16 cellular contexts compared by ENCODE assay signal in genomic region chr2:190997516-190998113, GRCh38. TPM values are rescaled to one million over a fixed set of nuclear protein-coding genes. Genes with fewer than 3 reads are reported as not detected.
A peak's percentile ranks its signal among the peaks of the same experiment; 100 is the strongest.
DNase-seq lines count a peak whose midpoint lies in the region; ATAC-seq and TF ChIP-seq lines count a peak whose summit lies in the region.
"Had no signal": no experiment of that assay in that cellular context is flagged by ENCODE, and none has a peak within 500 bp of the region (broad histone marks: within the 10 kb centered on the region; RNA-seq: fewer than 3 reads in every experiment).

No MANE protein-coding gene starts in this region.

- H3K36me3 ChIP-seq in naive thymus-derived CD4-positive, alpha-beta T cell (ENCODE audit: control insufficient read depth in 2 of 3, insufficient read depth in 3 of 3, low read length in 3 of 3): peaks cover 64 to 98% (median 70%) of the 10 kb centered on the region in 3 experiments

- ATAC-seq in CD4-positive, alpha-beta T cell (ENCODE audit: poor library complexity): no peak
- ATAC-seq in activated T-helper 17 cell treated with anti-CD3 and anti-CD28 coated beads, Interleukin-2, amount 50 U/mL, for 72 hours (replicated peaks): peak; percentile 40
- ATAC-seq in naive thymus-derived CD4-positive, alpha-beta T cell: no peak
- ATAC-seq: body of pancreas had no signal

- H3K27ac Mint-ChIP-seq in CD14-positive monocyte: peak overlapping the region in 6 of 7 donors; percentile 3 to 90 (median 50)
- H3K27ac Mint-ChIP-seq in CD4-positive, alpha-beta T cell: peak overlapping the region; percentile 50
- peak overlapping the region; percentile 90 for H3K27ac Mint-ChIP-seq in activated T-helper 17 cell treated with anti-CD3 and anti-CD28 coated beads, Interleukin-2, amount 50 U/mL, for 72 hours
- peak overlapping the region; percentile 52 to 92 (median 81) for H3K27ac Mint-ChIP-seq in naive thymus-derived CD4-positive, alpha-beta T cell

- peaks cover 88 to 93% of the 10 kb centered on the region in 2 donors for H3K36me3 Mint-ChIP-seq in CD14-positive monocyte
- H3K36me3 Mint-ChIP-seq in CD4-positive, alpha-beta T cell (ENCODE audit: low read depth): peaks cover 98% of the 10 kb centered on the region
- no peaks in the 10 kb centered on the region for H3K36me3 Mint-ChIP-seq in activated T-helper 17 cell treated with anti-CD3 and anti-CD28 coated beads, Interleukin-2, amount 50 U/mL, for 72 hours (ENCODE audit: low read depth)
- peaks cover 42 to 87% (median 77%) of the 10 kb centered on the region in 5 donors for H3K36me3 Mint-ChIP-seq in naive thymus-derived CD4-positive, alpha-beta T cell

- no peak for DNase-seq in CD14-positive monocyte (ENCODE audit: low spot score)
- DNase-seq in CD4-positive, alpha-beta T cell: no peak
- no peak for DNase-seq in naive thymus-derived CD4-positive, alpha-beta T cell
- no peak for DNase-seq in NCI-H1092 (lab: John Stamatoyannopoulos, UW)
- DNase-seq in SW 1271 (lab: John Stamatoyannopoulos, UW): no peak
- DNase-seq in NCI-H1436 (lab: John Stamatoyannopoulos, UW): no peak
- DNase-seq: glutamatergic neuron; left cardiac atrium; NCI-H1930; SIG-M5; small intestine; stimulated activated CD4-positive, alpha-beta T cell treated with anti-CD3 and anti-CD28 coated beads, Interleukin-2, amount 100 ng/mL, for 48 hours; upper lobe of left lung had no signal

- H3K4me1 Mint-ChIP-seq in CD14-positive monocyte: peaks cover 8% of the 10 kb centered on the region
- H3K4me1 Mint-ChIP-seq in CD4-positive, alpha-beta T cell (ENCODE audit: low read depth): peaks cover 56% of the 10 kb centered on the region
- peaks cover 35% of the 10 kb centered on the region for H3K4me1 Mint-ChIP-seq in activated T-helper 17 cell treated with anti-CD3 and anti-CD28 coated beads, Interleukin-2, amount 50 U/mL, for 72 hours
- H3K4me1 Mint-ChIP-seq in naive thymus-derived CD4-positive, alpha-beta T cell: peaks cover 28 to 84% (median 62%) of the 10 kb centered on the region in 7 donors

- CTCF ChIA-PET in CD4-positive, alpha-beta T cell (lab: Charles Lee): interaction anchor here (1.0 kb wide), 1 partner anchor 37 kb away, joined by 3 read pairs; no protein-coding TSS in a partner anchor
- CTCF ChIA-PET in naive thymus-derived CD4-positive, alpha-beta T cell (lab: Charles Lee): no interaction called here

- no peak overlapping the region for H3K4me3 Mint-ChIP-seq in CD14-positive monocyte
- H3K4me3 Mint-ChIP-seq in CD4-positive, alpha-beta T cell: no peak overlapping the region
- peak overlapping the region; percentile 35 for H3K4me3 Mint-ChIP-seq in activated T-helper 17 cell treated with anti-CD3 and anti-CD28 coated beads, Interleukin-2, amount 50 U/mL, for 72 hours
- H3K4me3 Mint-ChIP-seq in naive thymus-derived CD4-positive, alpha-beta T cell: peak overlapping the region in 1 of 10 donors; percentile 17

- peaks cover 0 to 3% (median 0%) of the 10 kb centered on the region in 7 donors for H3K9me3 Mint-ChIP-seq in CD14-positive monocyte
- H3K9me3 Mint-ChIP-seq in CD4-positive, alpha-beta T cell: no peaks in the 10 kb centered on the region
- peaks cover 4% of the 10 kb centered on the region for H3K9me3 Mint-ChIP-seq in activated T-helper 17 cell treated with anti-CD3 and anti-CD28 coated beads, Interleukin-2, amount 50 U/mL, for 72 hours
- no peaks in the 10 kb centered on the region for H3K9me3 Mint-ChIP-seq in naive thymus-derived CD4-positive, alpha-beta T cell

- no peak overlapping the region for H3K27ac ChIP-seq in CD4-positive, alpha-beta T cell (ENCODE audit: low read depth, low read length)
- no peak overlapping the region for H3K27ac ChIP-seq in naive thymus-derived CD4-positive, alpha-beta T cell (ENCODE audit: low read depth, low read length)
- H3K27ac ChIP-seq: body of pancreas, prostate gland, upper lobe of left lung had no signal

- POLR2A ChIA-PET in CD4-positive, alpha-beta T cell (lab: Charles Lee): interaction anchor here (0.7 kb wide), 1 partner anchor 25 kb away, joined by 3 read pairs; no protein-coding TSS in a partner anchor
- POLR2A ChIA-PET in naive thymus-derived CD4-positive, alpha-beta T cell (lab: Charles Lee): interaction anchor here (1.3 to 1.9 kb wide), 4 partner anchors 14 to 25 kb away, joined by 3 to 6 read pairs (median 4); no protein-coding TSS in a partner anchor

- H3K9me3 ChIP-seq in CD4-positive, alpha-beta T cell (ENCODE audit: control insufficient read depth, low read length): no peaks in the 10 kb centered on the region
- H3K9me3 ChIP-seq in naive thymus-derived CD4-positive, alpha-beta T cell (ENCODE audit: control insufficient read depth in 2 of 3, low read length in 3 of 3): no peaks in the 10 kb centered on the region
- H3K9me3 ChIP-seq: body of pancreas, prostate gland, upper lobe of left lung had no signal

- no peaks in the 10 kb centered on the region for H3K27me3 Mint-ChIP-seq in CD14-positive monocyte (ENCODE audit: low read depth in 3 of 3)
- no peaks in the 10 kb centered on the region for H3K27me3 Mint-ChIP-seq in CD4-positive, alpha-beta T cell
- no peaks in the 10 kb centered on the region for H3K27me3 Mint-ChIP-seq in activated T-helper 17 cell treated with anti-CD3 and anti-CD28 coated beads, Interleukin-2, amount 50 U/mL, for 72 hours
- no peaks in the 10 kb centered on the region for H3K27me3 Mint-ChIP-seq in naive thymus-derived CD4-positive, alpha-beta T cell

- H3K4me3 ChIP-seq in naive thymus-derived CD4-positive, alpha-beta T cell (ENCODE audit: low read length): no peak overlapping the region
- H3K4me3 ChIP-seq: body of pancreas, prostate gland, upper lobe of left lung had no signal

- H3K27me3 ChIP-seq in CD4-positive, alpha-beta T cell (ENCODE audit: control insufficient read depth, insufficient read depth, low read length): no peaks in the 10 kb centered on the region
- H3K27me3 ChIP-seq in naive thymus-derived CD4-positive, alpha-beta T cell (ENCODE audit: control insufficient read depth in 2 of 2, insufficient read depth in 2 of 2, low read length in 2 of 2): no peaks in the 10 kb centered on the region
- H3K27me3 ChIP-seq: body of pancreas, upper lobe of left lung had no signal

- intact Hi-C loops in CD14-positive monocyte (cut with micrococcal nuclease): loop anchor here in 1 of 2 donors (10.0 kb wide), 1 partner anchor 93 kb away; no protein-coding TSS in a partner anchor
- intact Hi-C loops in CD4-positive, alpha-beta T cell (cut with DNase I, micrococcal nuclease): loop anchor here in 1 of 2 experiments (2.0 kb wide), 1 partner anchor 33 kb away; no protein-coding TSS in a partner anchor
- intact Hi-C loops in naive thymus-derived CD4-positive, alpha-beta T cell (cut with micrococcal nuclease): loop anchor here in 1 of 2 donors (2.0 to 5.0 kb wide), 2 partner anchors 15 to 35 kb away; no protein-coding TSS in a partner anchor

- TF ChIP-seq CTCF in CD14-positive monocyte (IDR thresholded peaks at IDR 0.05): no peak
- TF ChIP-seq CTCF in CD4-positive, alpha-beta T cell (IDR thresholded peaks at IDR 0.05): no peak

- peaks cover 12 to 13% of the 10 kb centered on the region in 2 donors for H3K4me1 ChIP-seq in naive thymus-derived CD4-positive, alpha-beta T cell (ENCODE audit: control insufficient read depth in 2 of 2, insufficient read depth in 2 of 2, low read length in 2 of 2)
- H3K4me1 ChIP-seq: prostate gland, upper lobe of left lung had no signal

RNA-seq across cellular contexts. Expression of gene STAT1, which starts 16.4 kb away (rescaled TPM):
- 100 to 1,000 TPM; 110 to 126 TPM for polyA plus RNA-seq in CD14-positive monocyte
- 10 to 100 TPM; 56.6 to 57.8 TPM for total RNA-seq in CD4-positive, alpha-beta T cell
- 100 to 1,000 TPM; 163 to 363 TPM for total RNA-seq in activated T-helper 17 cell treated with anti-CD3 and anti-CD28 coated beads, Interleukin-2, amount 50 U/mL, for 72 hours
- 1,000 to 10,000 TPM in 1 of 5 experiments, 10 to 100 TPM in 4; 74.1 to 1,177 (median 89.6) TPM for total RNA-seq in naive thymus-derived CD4-positive, alpha-beta T cell
- 100 to 1,000 TPM; 221 to 244 TPM for polyA plus RNA-seq in naive thymus-derived CD4-positive, alpha-beta T cell
